18 cellular contexts compared by ENCODE assay signal in genomic region chr9:82106536-82106935, GRCh38.
DNase-seq lines count a peak whose midpoint lies in the region; ATAC-seq and TF ChIP-seq lines count a peak whose summit lies in the region.
"Had no signal": no experiment of that assay in that cellular context is flagged by ENCODE, and none has a peak within 500 bp of the region (broad histone marks: within the 10 kb centered on the region; RNA-seq: fewer than 3 reads in every experiment).

No MANE protein-coding gene starts in this region.

- no peak overlapping the region for H3K4me3 ChIP-seq in WERI-Rb-1 (ENCODE audit: low read depth, low read length)
- H3K4me3 ChIP-seq: A549, BLaER1 had no signal

- no peaks in the 10 kb centered on the region for H3K27me3 ChIP-seq in WERI-Rb-1 (ENCODE audit: insufficient read depth, low read depth, severe bottlenecking)
- H3K27me3 ChIP-seq: BLaER1 had no signal

- H3K9me3 ChIP-seq in WERI-Rb-1 (ENCODE audit: severe bottlenecking), result no peaks in the 10 kb centered on the region

- H3K36me3 ChIP-seq in WERI-Rb-1, result no peaks in the 10 kb centered on the region
- H3K36me3 ChIP-seq: BLaER1 had no signal

- TF ChIP-seq CTCF in WERI-Rb-1 (IDR thresholded peaks at IDR 0.05; ENCODE audit: low read depth, low read length), result no peak

- peak; percentile 4 to 19 for DNase-seq in NCI-H524 (lab: John Stamatoyannopoulos, UW)
- no peak for DNase-seq in NCI-H524 treated with DMSO at 0.1 percent for 48 hours (lab: John Stamatoyannopoulos, UW)
- peak; percentile 13 for DNase-seq in WERI-Rb-1
- peak; percentile 57 for DNase-seq in foreskin melanocyte
- peak; percentile 53 for DNase-seq in pons (ENCODE audit: low spot score)
- DNase-seq in effector CD8-positive, alpha-beta T cell (lab: John Stamatoyannopoulos, UW), result no peak
- no peak for DNase-seq in NCI-H226
- DNase-seq: AML-193; Calu3; CD4-positive, alpha-beta memory T cell; DMS79 treated with DMSO at 0.1 percent for 48 hours; GF-D8; H9 had no signal

- no peak overlapping the region for H3K27ac ChIP-seq in WERI-Rb-1
- H3K27ac ChIP-seq: 22Rv1, A549, BLaER1, HL-60 had no signal

- ATAC-seq in HG03520 (IDR thresholded peaks at IDR 0.05; ENCODE audit: unreplicated experiment), result no peak
- ATAC-seq: A549 had no signal

Comparison
In these comparisons a context has a peak if more than half of its experiments do, and no peak if none do; other contexts are left out.
1. DNase-seq: peak in NCI-H524 (2 of 2), WERI-Rb-1 (single experiment), foreskin melanocyte (single experiment) and pons (single experiment); none in NCI-H524 treated with DMSO at 0.1 percent for 48 hours (single experiment), effector CD8-positive, alpha-beta T cell (single experiment) and NCI-H226 (single experiment).